ENCODE assay signal across 8 cellular contexts in genomic region chr2:62305421-62306176, GRCh38.
A peak's percentile ranks its signal among the peaks of the same experiment; 100 is the strongest.
DNase-seq lines count a peak whose midpoint lies in the region; ATAC-seq and TF ChIP-seq lines count a peak whose summit lies in the region.

No MANE protein-coding gene starts in this region.

- peak overlapping the region; percentile 86 for H3K27ac ChIP-seq in VCaP
- peak overlapping the region; percentile 18 for H3K27ac ChIP-seq in effector memory CD4-positive, alpha-beta T cell (ENCODE audit: insufficient read depth, low read length, poor library complexity, severe bottlenecking)

- TF ChIP-seq CTCF in VCaP (conservative IDR thresholded peaks at IDR 0.05) (no peak), lower leg skin (IDR thresholded peaks at IDR 0.05) (no peak)

- no peaks in the 10 kb centered on the region for H3K27me3 Mint-ChIP-seq in IgD-negative memory B cell

- no peak for DNase-seq in effector memory CD4-positive, alpha-beta T cell
- peak in 2 of 3 experiments; percentile 41 for DNase-seq in stimulated activated CD4-positive, alpha-beta T cell treated with anti-CD3 and anti-CD28 coated beads, TNF-alpha, amount 100 ng/mL, for 4 hours (ENCODE audit: low read depth in 3 of 3)
- no peak for DNase-seq in NCI-H1694 treated with DMSO at 0.1 percent for 48 hours (lab: John Stamatoyannopoulos, UW)
- DNase-seq in COLO829 (ENCODE audit: low spot score), result no peak
- DNase-seq in lower leg skin (ENCODE audit: low spot score in 2 of 2), result no peak

- H3K4me3 ChIP-seq in effector memory CD4-positive, alpha-beta T cell (ENCODE audit: insufficient read depth, low read depth, low read length, poor library complexity, severe bottlenecking), result no peak overlapping the region
- H3K4me3 ChIP-seq in lower leg skin (ENCODE audit: low read depth, poor library complexity, severe bottlenecking), result no peak overlapping the region

- peaks cover 60% of the 10 kb centered on the region for H3K4me1 ChIP-seq in effector memory CD4-positive, alpha-beta T cell (ENCODE audit: control insufficient read depth, insufficient read depth, low read length, poor library complexity, severe bottlenecking)

- H3K9me3 Mint-ChIP-seq in IgD-negative memory B cell, result no peaks in the 10 kb centered on the region

- no peak for ATAC-seq in GM19467 (IDR thresholded peaks at IDR 0.05; ENCODE audit: unreplicated experiment)

- H3K4me3 Mint-ChIP-seq in IgD-negative memory B cell, result peak overlapping the region in 2 of 4 donors; percentile 68 to 79

- no peaks in the 10 kb centered on the region for H3K36me3 ChIP-seq in effector memory CD4-positive, alpha-beta T cell (ENCODE audit: control insufficient read depth, insufficient read depth, low read length)

- H3K27me3 ChIP-seq in effector memory CD4-positive, alpha-beta T cell (replicated peaks; ENCODE audit: control insufficient read depth, insufficient read depth, low read length, poor library complexity, severe bottlenecking), result no peaks in the 10 kb centered on the region

- peak overlapping the region in 2 of 3 donors; percentile 83 to 86 for H3K27ac Mint-ChIP-seq in IgD-negative memory B cell

- peaks cover 59 to 76% (median 67%) of the 10 kb centered on the region in 3 donors for H3K4me1 Mint-ChIP-seq in IgD-negative memory B cell

- H3K36me3 Mint-ChIP-seq in IgD-negative memory B cell, result peaks cover 2% of the 10 kb centered on the region

- 75 to 88% methylated on average over 12 of the region's 12 CpGs for WGBS in lower leg skin, 2 donors

- no peak for TF ChIP-seq POLR2A in lower leg skin (IDR thresholded peaks at IDR 0.05)

- intact Hi-C loops in lower leg skin (cut with DNase I; ENCODE audit: low total_unique reads), result no loop called here

- no peaks in the 10 kb centered on the region for H3K9me3 ChIP-seq in effector memory CD4-positive, alpha-beta T cell (ENCODE audit: control insufficient read depth, low read length)

Comparison
In these comparisons a context has a peak if more than half of its experiments do, and no peak if none do; other contexts are left out.
1. DNase-seq: peak in stimulated activated CD4-positive, alpha-beta T cell treated with anti-CD3 and anti-CD28 coated beads, TNF-alpha, amount 100 ng/mL, for 4 hours (2 of 3); none in effector memory CD4-positive, alpha-beta T cell (0 of 3), NCI-H1694 treated with DMSO at 0.1 percent for 48 hours (single experiment), COLO829 (single experiment) and lower leg skin (0 of 2).